19 cellular contexts compared by ENCODE assay signal in genomic region chr4:10737335-10737734, GRCh38. TPM values are rescaled to one million over a fixed set of nuclear protein-coding genes. Genes with fewer than 3 reads are reported as not detected.
DNase-seq lines count a peak whose midpoint lies in the region; ATAC-seq and TF ChIP-seq lines count a peak whose summit lies in the region.
"Had no signal": no experiment of that assay in that cellular context is flagged by ENCODE, and none has a peak within 500 bp of the region (broad histone marks: within the 10 kb centered on the region; RNA-seq: fewer than 3 reads in every experiment).

No MANE protein-coding gene starts in this region.

- H3K27ac ChIP-seq in breast epithelium: no peak overlapping the region
- H3K27ac ChIP-seq: coronary artery, left lung, neutrophil, right atrium auricular region had no signal

- CTCF ChIA-PET in MCF 10A (lab: Yijun Ruan, JAX): no interaction called here

- H3K4me1 ChIP-seq in breast epithelium: no peaks in the 10 kb centered on the region
- H3K4me1 ChIP-seq: left lung, right atrium auricular region had no signal

- TF ChIP-seq POLR2A in breast epithelium (IDR thresholded peaks at IDR 0.05): no peak

- no peaks in the 10 kb centered on the region for H3K27me3 Mint-ChIP-seq in MCF 10A (ENCODE audit: insufficient read depth, unreplicated experiment)
- H3K27me3 Mint-ChIP-seq in activated T-helper 2 cell treated with anti-CD3 and anti-CD28 coated beads, Interferon-gamma antibody, Interleukin-2, Interleukin-4, amounts not matched to agents 10 μg/mL and 5 μg/mL and 100 μg/mL, durations not matched to agents 14 hours and 24 hours and 36 hours (ENCODE audit: low read depth): no peaks in the 10 kb centered on the region

- H3K9me3 ChIP-seq in breast epithelium: no peaks in the 10 kb centered on the region
- H3K9me3 ChIP-seq: left lung, mucosa of descending colon, neutrophil, right atrium auricular region, SK-N-SH had no signal

- intact Hi-C loops in MCF 10A (cut with micrococcal nuclease) (no loop called here), breast epithelium (cut with DNase I; ENCODE audit: low total_unique reads) (no loop called here), sciatic nerve (cut with DNase I) (no loop called here)
- intact Hi-C loops in activated T-helper 2 cell treated with anti-CD3 and anti-CD28 coated beads, Interferon-gamma antibody, Interleukin-2, Interleukin-4, amounts not matched to agents 10 μg/mL and 5 μg/mL and 100 μg/mL, durations not matched to agents 14 hours and 24 hours and 36 hours (cut with micrococcal nuclease): loop anchor here (2.0 to 10.0 kb wide), 2 partner anchors 15 to 1133 kb away; no protein-coding TSS in a partner anchor

- no peak overlapping the region for H3K4me3 ChIP-seq in breast epithelium
- no peak overlapping the region for H3K4me3 ChIP-seq in kidney epithelial cell (ENCODE audit: low read depth, low read length)
- H3K4me3 ChIP-seq: coronary artery, left lung, mucosa of descending colon, right atrium auricular region had no signal

- H3K4me3 Mint-ChIP-seq in MCF 10A (ENCODE audit: unreplicated experiment): no peak overlapping the region
- H3K4me3 Mint-ChIP-seq in activated T-helper 2 cell treated with anti-CD3 and anti-CD28 coated beads, Interferon-gamma antibody, Interleukin-2, Interleukin-4, amounts not matched to agents 10 μg/mL and 5 μg/mL and 100 μg/mL, durations not matched to agents 14 hours and 24 hours and 36 hours (ENCODE audit: low read depth): peak overlapping the region; percentile 64
- H3K4me3 Mint-ChIP-seq: CD8-positive, alpha-beta memory T cell had no signal

- H3K4me1 Mint-ChIP-seq in MCF 10A (ENCODE audit: insufficient read depth, unreplicated experiment): no peaks in the 10 kb centered on the region
- H3K4me1 Mint-ChIP-seq in activated T-helper 2 cell treated with anti-CD3 and anti-CD28 coated beads, Interferon-gamma antibody, Interleukin-2, Interleukin-4, amounts not matched to agents 10 μg/mL and 5 μg/mL and 100 μg/mL, durations not matched to agents 14 hours and 24 hours and 36 hours (ENCODE audit: low read depth): peaks cover 65% of the 10 kb centered on the region

- no peak overlapping the region for H3K27ac Mint-ChIP-seq in MCF 10A (ENCODE audit: low read depth, unreplicated experiment)
- H3K27ac Mint-ChIP-seq in activated T-helper 2 cell treated with anti-CD3 and anti-CD28 coated beads, Interferon-gamma antibody, Interleukin-2, Interleukin-4, amounts not matched to agents 10 μg/mL and 5 μg/mL and 100 μg/mL, durations not matched to agents 14 hours and 24 hours and 36 hours: peak overlapping the region; percentile 86
- H3K27ac Mint-ChIP-seq: CD8-positive, alpha-beta memory T cell had no signal

- H3K36me3 Mint-ChIP-seq in MCF 10A (ENCODE audit: insufficient read depth, unreplicated experiment): no peaks in the 10 kb centered on the region
- peaks cover 18% of the 10 kb centered on the region for H3K36me3 Mint-ChIP-seq in activated T-helper 2 cell treated with anti-CD3 and anti-CD28 coated beads, Interferon-gamma antibody, Interleukin-2, Interleukin-4, amounts not matched to agents 10 μg/mL and 5 μg/mL and 100 μg/mL, durations not matched to agents 14 hours and 24 hours and 36 hours (ENCODE audit: low read depth)
- H3K36me3 Mint-ChIP-seq: CD8-positive, alpha-beta memory T cell had no signal

- no peak for TF ChIP-seq CTCF in MCF 10A (IDR thresholded peaks at IDR 0.05; ENCODE audit: unreplicated experiment)
- TF ChIP-seq CTCF in breast epithelium (IDR thresholded peaks at IDR 0.05): no peak
- no peak for TF ChIP-seq CTCF in kidney epithelial cell (IDR thresholded peaks at IDR 0.05; ENCODE audit: insufficient read depth, low read length, poor library complexity, severe bottlenecking)

- DNase-seq in MCF 10A (ENCODE audit: unreplicated experiment): peak; percentile 13
- no peak for DNase-seq in breast epithelium (ENCODE audit: low spot score in 2 of 2)
- no peak for DNase-seq in activated T-helper 2 cell treated with anti-CD3 and anti-CD28 coated beads, Interferon-gamma antibody, Interleukin-2, Interleukin-4, amounts not matched to agents 10 μg/mL and 5 μg/mL and 100 μg/mL, durations not matched to agents 14 hours and 24 hours and 36 hours (ENCODE audit: low spot score)
- DNase-seq in kidney epithelial cell (ENCODE audit: low read depth): peak; percentile 38
- no peak for DNase-seq in sciatic nerve (ENCODE audit: low spot score)
- no peak for DNase-seq in NCI-H2107 (lab: John Stamatoyannopoulos, UW)
- DNase-seq: activated CD4-positive, alpha-beta T cell treated with anti-CD3 and anti-CD28 coated beads for 48 hours; anterior cingulate cortex; CD8-positive, alpha-beta memory T cell; left lung; mucosa of descending colon; NCI-H1092 treated with DMSO at 0.1 percent for 48 hours; SK-N-SH had no signal

- no TSS peak for BruUV-seq in MCF 10A (replicated peaks; lab: Mats Ljungman, UMichigan)

- POLR2A ChIA-PET in MCF 10A (lab: Yijun Ruan, JAX): interaction anchor here (0.6 kb wide), 1 partner anchor 152 kb away, joined by 3 read pairs; no protein-coding TSS in a partner anchor

- H3K27me3 ChIP-seq in breast epithelium (no peaks in the 10 kb centered on the region), kidney epithelial cell (ENCODE audit: control insufficient read depth, insufficient read depth, low read length) (no peaks in the 10 kb centered on the region)
- H3K27me3 ChIP-seq: left lung, neutrophil, right atrium auricular region had no signal

- no peak for ATAC-seq in sciatic nerve
- no peak for ATAC-seq in GM21723 (IDR thresholded peaks at IDR 0.05; ENCODE audit: unreplicated experiment)
- no peak for ATAC-seq in GM18502 (IDR thresholded peaks at IDR 0.05; ENCODE audit: poor library complexity, unreplicated experiment)
- ATAC-seq: left lung, mucosa of descending colon had no signal

- no peaks in the 10 kb centered on the region for H3K36me3 ChIP-seq in breast epithelium
- no peaks in the 10 kb centered on the region for H3K36me3 ChIP-seq in kidney epithelial cell (ENCODE audit: control insufficient read depth, insufficient read depth, low read length)
- H3K36me3 ChIP-seq: left lung, neutrophil, right atrium auricular region had no signal

- peaks cover 42% of the 10 kb centered on the region for H3K9me3 Mint-ChIP-seq in MCF 10A (ENCODE audit: unreplicated experiment)
- peaks cover 14% of the 10 kb centered on the region for H3K9me3 Mint-ChIP-seq in activated T-helper 2 cell treated with anti-CD3 and anti-CD28 coated beads, Interferon-gamma antibody, Interleukin-2, Interleukin-4, amounts not matched to agents 10 μg/mL and 5 μg/mL and 100 μg/mL, durations not matched to agents 14 hours and 24 hours and 36 hours
- H3K9me3 Mint-ChIP-seq: CD8-positive, alpha-beta memory T cell had no signal

RNA-seq across cellular contexts. Expression of gene CLNK, which starts 52.8 kb away (rescaled TPM):
- total RNA-seq in MCF 10A (2022) (not detected in 2 replicates), breast epithelium (under 1 TPM in 1 of 3 donors, not detected in 2; under 0.01 TPM), kidney epithelial cell (not detected in 2 replicates), sciatic nerve (not detected)
- 0.89 and 1.3 TPM in 2 replicates for total RNA-seq in activated T-helper 2 cell treated with anti-CD3 and anti-CD28 coated beads, Interferon-gamma antibody, Interleukin-2, Interleukin-4, amounts not matched to agents 10 μg/mL and 5 μg/mL and 100 μg/mL, durations not matched to agents 14 hours and 24 hours and 36 hours
- total RNA-seq: fibroblast of villous mesenchyme, right atrium auricular region had no signal

Comparison
In these comparisons a context has a peak if more than half of its experiments do, and no peak if none do; other contexts are left out.
1. DNase-seq: peak in MCF 10A (single experiment) and kidney epithelial cell (single experiment); none in breast epithelium (0 of 2), activated T-helper 2 cell treated with anti-CD3 and anti-CD28 coated beads, Interferon-gamma antibody, Interleukin-2, Interleukin-4, amounts not matched to agents 10 μg/mL and 5 μg/mL and 100 μg/mL, durations not matched to agents 14 hours and 24 hours and 36 hours (single experiment), sciatic nerve (single experiment) and NCI-H2107 (single experiment).